ENCODE assay signal across 9 cellular contexts in the genomic region with DNA sequence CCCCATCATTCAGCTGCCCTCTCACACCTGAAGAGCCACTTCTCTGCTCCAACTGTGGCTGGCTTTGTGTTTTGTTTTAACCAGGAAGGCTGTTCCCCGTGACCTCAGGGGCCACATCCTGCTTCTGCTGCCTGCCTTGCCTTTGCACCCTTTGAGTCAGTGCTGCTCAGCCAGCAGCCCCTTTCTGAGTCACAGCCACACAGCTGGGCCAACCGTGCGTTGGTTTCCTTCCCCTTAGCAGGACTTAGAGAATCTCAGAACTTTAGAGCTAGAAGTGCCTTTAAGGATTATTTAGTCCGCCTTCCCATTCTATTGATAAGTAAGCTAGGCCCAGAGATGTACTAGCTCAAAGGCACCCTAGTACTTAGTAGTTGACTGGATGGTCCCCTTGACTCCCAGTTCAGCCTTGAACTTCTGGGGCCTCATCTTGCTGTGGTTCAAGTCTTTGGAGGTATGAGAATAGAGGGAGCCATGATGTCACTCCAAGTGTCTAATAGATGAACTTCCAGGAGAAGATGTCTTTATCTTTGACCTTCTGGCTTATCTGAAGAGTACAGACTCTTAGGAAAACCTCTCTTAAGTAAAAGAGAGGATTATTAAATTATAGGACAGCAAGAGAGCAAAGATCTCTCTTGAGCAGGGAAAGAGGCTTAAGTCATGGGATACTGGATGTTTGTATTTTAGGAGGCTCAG. TPM values are rescaled to one million over a fixed set of nuclear protein-coding genes. Genes with fewer than 3 reads are reported as not detected.
DNase-seq lines count a peak whose midpoint lies in the region; ATAC-seq, FAIRE-seq and TF ChIP-seq lines count a peak whose summit lies in the region.
"Had no signal": no experiment of that assay in that cellular context is flagged by ENCODE, and none has a peak within 500 bp of the region (broad histone marks: within the 10 kb centered on the region; RNA-seq: fewer than 3 reads in every experiment).

No MANE protein-coding gene starts in this region.

- no peaks in the 10 kb centered on the region for H3K9me3 ChIP-seq in Peyer's patch

- H3K36me3 ChIP-seq in Peyer's patch, result no peaks in the 10 kb centered on the region

- peak; percentile 73 for DNase-seq in GM18507 (ENCODE audit: extremely low spot score, insufficient read length, low read depth)
- DNase-seq in Peyer's patch, result peak in 2 of 3 donors; percentile 92 to 95
- DNase-seq in activated effector memory CD4-positive, alpha-beta T cell treated with Interleukin-2 at 50 U/mL for 16 hours, result peak; percentile 87
- peak; percentile 66 for DNase-seq in left cardiac atrium
- peak; percentile 73 to 86 for DNase-seq in stimulated activated CD4-positive, alpha-beta T cell treated with anti-CD3 and anti-CD28 coated beads, Interleukin-4, amount 100 ng/mL, for 48 hours (ENCODE audit: low read depth in 2 of 2)
- no peak for DNase-seq in cortex of kidney (lab: John Stamatoyannopoulos, UW)
- no peak for DNase-seq in NCI-H1436 treated with DMSO at 0.1 percent for 48 hours (lab: John Stamatoyannopoulos, UW)

- peak; percentile 92 for ATAC-seq in HG02884 (IDR thresholded peaks at IDR 0.05; ENCODE audit: unreplicated experiment)
- peak; percentile 84 to 87 for ATAC-seq in left cardiac atrium

- H3K27ac ChIP-seq in Peyer's patch, result peak overlapping the region; percentile 66 to 79 (median 72)
- H3K27ac ChIP-seq: VCaP had no signal

- no peak for TF ChIP-seq CTCF in Peyer's patch (IDR thresholded peaks at IDR 0.05)

- peaks cover 0 to 30% (median 7%) of the 10 kb centered on the region in 4 donors for H3K4me1 ChIP-seq in Peyer's patch

- no peaks in the 10 kb centered on the region for H3K27me3 ChIP-seq in Peyer's patch

- intact Hi-C loops in left cardiac atrium (cut with DNase I), result no loop called here

- no peak overlapping the region for H3K4me3 ChIP-seq in Peyer's patch

- no peak for TF ChIP-seq POLR2A in Peyer's patch (IDR thresholded peaks at IDR 0.05)

- FAIRE-seq in GM18507 (lab: Jason Lieb, UNC), result peak; percentile 99

RNA-seq across cellular contexts. Expression of a gene that starts 8.0 kb away (rescaled TPM):
- total RNA-seq in Peyer's patch, result 10 to 100 TPM in 2 of 4 donors, 1 to 10 TPM in 2; 4.6 to 65.2 (median 10.8) TPM
- total RNA-seq in left cardiac atrium, result 10 to 100 TPM; 40.8 to 43.2 TPM

Comparison
In these comparisons a context has a peak if more than half of its experiments do, and no peak if none do; other contexts are left out.
1. DNase-seq: peak in GM18507 (single experiment), Peyer's patch (2 of 3), activated effector memory CD4-positive, alpha-beta T cell treated with Interleukin-2 at 50 U/mL for 16 hours (single experiment), left cardiac atrium (single experiment) and stimulated activated CD4-positive, alpha-beta T cell treated with anti-CD3 and anti-CD28 coated beads, Interleukin-4, amount 100 ng/mL, for 48 hours (2 of 2); none in cortex of kidney (single experiment) and NCI-H1436 treated with DMSO at 0.1 percent for 48 hours (single experiment).